Comparison of ENCODE assay signal across 16 cellular contexts in the genomic region with DNA sequence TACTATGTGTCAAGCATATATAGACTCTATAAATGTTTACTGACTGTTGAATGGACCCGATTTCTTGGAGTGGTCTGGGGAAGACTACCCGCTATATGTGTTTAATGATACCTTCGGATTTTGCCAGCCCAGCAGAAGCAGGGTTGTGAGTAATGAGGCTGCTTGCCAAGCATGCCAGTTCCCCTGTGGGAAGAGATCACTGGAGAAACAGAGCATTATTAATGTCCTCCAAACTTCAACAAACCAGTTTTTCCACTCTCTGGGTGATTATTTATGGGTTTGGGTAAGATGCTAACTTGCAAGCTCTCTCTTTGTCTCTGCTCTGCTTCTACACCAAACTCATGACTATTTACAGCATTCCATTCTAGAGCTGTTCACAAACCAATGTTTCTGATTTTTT. TPM values are rescaled to one million over a fixed set of nuclear protein-coding genes. Genes with fewer than 3 reads are reported as not detected.
DNase-seq lines count a peak whose midpoint lies in the region; ATAC-seq and TF ChIP-seq lines count a peak whose summit lies in the region.
"Had no signal": no experiment of that assay in that cellular context is flagged by ENCODE, and none has a peak within 500 bp of the region (broad histone marks: within the 10 kb centered on the region; RNA-seq: fewer than 3 reads in every experiment).

No MANE protein-coding gene starts in this region.

- no peak overlapping the region for H3K27ac Mint-ChIP-seq in MCF 10A (ENCODE audit: low read depth, unreplicated experiment)
- H3K27ac Mint-ChIP-seq: activated CD4-positive, alpha-beta memory T cell treated with anti-CD3 and anti-CD28 coated beads for 36 hours had no signal

- peaks cover 19% of the 10 kb centered on the region for H3K4me1 Mint-ChIP-seq in MCF 10A (ENCODE audit: insufficient read depth, unreplicated experiment)

- no peak overlapping the region for H3K4me3 Mint-ChIP-seq in MCF 10A (ENCODE audit: unreplicated experiment)
- H3K4me3 Mint-ChIP-seq: activated CD4-positive, alpha-beta memory T cell treated with anti-CD3 and anti-CD28 coated beads for 36 hours had no signal

- H3K36me3 Mint-ChIP-seq in MCF 10A (ENCODE audit: insufficient read depth, unreplicated experiment): no peaks in the 10 kb centered on the region
- H3K36me3 Mint-ChIP-seq: activated CD4-positive, alpha-beta memory T cell treated with anti-CD3 and anti-CD28 coated beads for 36 hours had no signal

- H3K27me3 Mint-ChIP-seq in MCF 10A (ENCODE audit: insufficient read depth, unreplicated experiment): no peaks in the 10 kb centered on the region
- H3K27me3 Mint-ChIP-seq: activated CD4-positive, alpha-beta memory T cell treated with anti-CD3 and anti-CD28 coated beads for 36 hours had no signal

- DNase-seq in DMS153 treated with DMSO at 0.1 percent for 48 hours (lab: John Stamatoyannopoulos, UW; ENCODE audit: unreplicated experiment): peak; percentile 34
- peak in 2 of 3 experiments; percentile 56 to 90 for DNase-seq in NCI-H1417 (lab: John Stamatoyannopoulos, UW)
- peak; percentile 59 for DNase-seq in MCF 10A (ENCODE audit: unreplicated experiment)
- DNase-seq in mucosa of gallbladder (ENCODE audit: low spot score): peak; percentile 28
- DNase-seq in activated CD4-positive, alpha-beta T cell treated with anti-CD3 and anti-CD28 coated beads for 4 hours: no peak
- no peak for DNase-seq in globus pallidus (ENCODE audit: low spot score)
- DNase-seq: activated CD4-positive, alpha-beta memory T cell treated with anti-CD3 and anti-CD28 coated beads for 36 hours; activated effector memory CD4-positive, alpha-beta T cell treated with anti-CD3 and anti-CD28 coated beads, Interleukin-2, amount 50 U/mL, for 16 hours; heart right ventricle; lower lobe of right lung; NCI-H226; occipital lobe; SHP77; stimulated activated CD4-positive, alpha-beta T cell treated with anti-CD3 and anti-CD28 coated beads, Interleukin-15, amount 100 ng/mL, for 24 hours had no signal

- CTCF ChIA-PET in MCF 10A (lab: Yijun Ruan, JAX): interaction anchor here (0.6 to 3.6 kb wide), 9 partner anchors 12 to 138 kb away, joined by 3 to 33 read pairs (median 5); no protein-coding TSS in a partner anchor

- ATAC-seq in GM18873 (IDR thresholded peaks at IDR 0.05; ENCODE audit: low FRiP score, unreplicated experiment) (no peak), HG03045 (IDR thresholded peaks at IDR 0.05; ENCODE audit: unreplicated experiment) (no peak)
- ATAC-seq: heart right ventricle had no signal

- BruUV-seq in MCF 10A (replicated peaks; lab: Mats Ljungman, UMichigan): no TSS peak

- no peak for TF ChIP-seq CTCF in MCF 10A (IDR thresholded peaks at IDR 0.05; ENCODE audit: unreplicated experiment)

- POLR2A ChIA-PET in MCF 10A (lab: Yijun Ruan, JAX): interaction anchor here (0.9 to 6.9 kb wide), 10 partner anchors 7 to 122 kb away, joined by 3 to 52 read pairs (median 4); a partner anchor contains a TSS

- no peaks in the 10 kb centered on the region for H3K9me3 Mint-ChIP-seq in MCF 10A (ENCODE audit: unreplicated experiment)

- intact Hi-C loops in MCF 10A (cut with micrococcal nuclease): no loop called here

RNA-seq across cellular contexts. Expression of a gene that starts 25.1 kb away (rescaled TPM):
- 165 and 198 TPM in 2 replicates for total RNA-seq in MCF 10A (2022)
- 12.8 TPM for total RNA-seq in mucosa of gallbladder

RNA-seq across cellular contexts. Expression of a gene that starts 38.6 kb away (rescaled TPM):
- total RNA-seq in MCF 10A (2022) (12.2 and 13.2 TPM in 2 replicates), mucosa of gallbladder (2.9 TPM)

Comparison
In these comparisons a context has a peak if more than half of its experiments do, and no peak if none do; other contexts are left out.
1. DNase-seq: peak in DMS153 treated with DMSO at 0.1 percent for 48 hours (single experiment), NCI-H1417 (2 of 3), MCF 10A (single experiment) and mucosa of gallbladder (single experiment); none in activated CD4-positive, alpha-beta T cell treated with anti-CD3 and anti-CD28 coated beads for 4 hours (0 of 2) and globus pallidus (single experiment).
2. RNA of a gene that starts 25.1 kb away (total RNA-seq): 165 to 198 TPM in MCF 10A; 12.8 TPM in mucosa of gallbladder (single experiment); every median in the first group is over 10 times any median in the second.